ENCODE assay signal across 1 cellular context in the genomic region with DNA sequence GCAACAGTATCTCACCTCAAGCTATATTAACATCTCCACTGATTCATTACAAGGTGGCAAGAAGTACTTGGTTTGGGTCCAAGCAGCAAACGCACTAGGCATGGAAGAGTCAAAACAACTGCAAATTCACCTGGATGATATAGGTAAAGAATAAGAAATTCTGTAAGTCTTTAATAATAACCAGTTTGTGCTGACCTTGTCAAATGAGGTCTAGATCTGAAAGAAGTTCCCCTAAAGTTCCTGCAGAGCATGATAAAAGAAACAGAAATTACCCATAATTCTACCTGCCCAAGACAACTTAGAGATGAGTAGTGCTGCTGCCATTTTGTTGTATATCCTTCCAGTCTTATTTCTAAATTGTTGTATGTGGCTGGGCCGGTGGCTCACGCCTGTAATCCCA.
TF ChIP-seq lines count a peak whose summit lies in the region.

No MANE protein-coding gene starts in this region.

TF ChIP-seq in K562, 482 proteins besides CTCF, POLR2A, EP300 and RAD21:
- TF ChIP-seq ZNF316 (IDR thresholded peaks at IDR 0.05) = peak; percentile 79
- no peak for TF ChIP-seq WHSC1 (IDR thresholded peaks at IDR 0.05; ENCODE audit: low read length)
- TF ChIP-seq FOXA3 (CRISPR knock-in tag; conservative IDR thresholded peaks at IDR 0.05 in 1 of 2, IDR thresholded peaks at IDR 0.05 in 1 of 2) = no peak
- TF ChIP-seq U2AF1 (optimal IDR thresholded peaks at IDR 0.05; ENCODE audit: low read depth, low read length) = no peak
- no peak for TF ChIP-seq ZNF174 (CRISPR knock-in tag; IDR thresholded peaks at IDR 0.05)
- TF ChIP-seq, protein P1, sequence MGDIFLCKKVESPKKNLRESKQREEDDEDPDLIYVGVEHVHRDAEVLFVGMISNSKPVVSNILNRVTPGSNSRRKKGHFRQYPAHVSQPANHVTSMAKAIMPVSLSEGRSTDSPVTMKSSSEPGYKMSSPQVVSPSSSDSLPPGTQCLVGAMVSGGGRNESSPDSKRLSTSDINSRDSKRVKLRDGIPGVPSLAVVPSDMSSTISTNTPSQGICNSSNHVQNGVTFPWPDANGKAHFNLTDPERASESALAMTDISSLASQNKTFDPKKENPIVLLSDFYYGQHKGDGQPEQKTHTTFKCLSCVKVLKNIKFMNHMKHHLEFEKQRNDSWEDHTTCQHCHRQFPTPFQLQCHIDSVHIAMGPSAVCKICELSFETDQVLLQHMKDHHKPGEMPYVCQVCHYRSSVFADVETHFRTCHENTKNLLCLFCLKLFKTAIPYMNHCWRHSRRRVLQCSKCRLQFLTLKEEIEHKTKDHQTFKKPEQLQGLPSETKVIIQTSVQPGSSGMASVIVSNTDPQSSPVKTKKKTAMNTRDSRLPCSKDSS (IDR thresholded peaks at IDR 0.05; ENCODE audit: low read depth, partially characterized antibody) = no peak
- peak; percentile 54; the same call in 1 of the 2 replicates for TF ChIP-seq MAFF (IDR thresholded peaks at IDR 0.05; ENCODE audit: low read length)
- TF ChIP-seq C11orf30 (IDR thresholded peaks at IDR 0.05; ENCODE audit: low read depth) = 0 out of 2 replicates have a peak, but pooled peaks have one; percentile 40
